Comparison of ENCODE assay signal across 1 cellular context in genomic region chr11:1913271-1914060, GRCh38.
TF ChIP-seq lines count a peak whose summit lies in the region.

No MANE protein-coding gene starts in this region.

TF ChIP-seq in HepG2, 621 proteins besides CTCF, POLR2A, EP300 and RAD21:
- TF ChIP-seq MTA3 (CRISPR knock-in tag; IDR thresholded peaks at IDR 0.05) (no peak), ZNF430 (CRISPR knock-in tag; IDR thresholded peaks at IDR 0.05) (no peak), POLR2G (IDR thresholded peaks at IDR 0.05; ENCODE audit: low read depth, low read length) (no peak), HINFP (CRISPR knock-in tag; IDR thresholded peaks at IDR 0.05; ENCODE audit: low read depth) (no peak), WIZ (CRISPR knock-in tag; IDR thresholded peaks at IDR 0.05) (no peak), ZNF766 (CRISPR knock-in tag; IDR thresholded peaks at IDR 0.05; ENCODE audit: borderline replicate concordance) (no peak), ZHX2 (IDR thresholded peaks at IDR 0.05; ENCODE audit: low read depth) (no peak), ZHX2 (CRISPR knock-in tag; IDR thresholded peaks at IDR 0.05; ENCODE audit: borderline replicate concordance) (no peak), ZNF543 (CRISPR knock-in tag; IDR thresholded peaks at IDR 0.05) (no peak), ZNF773 (CRISPR knock-in tag; IDR thresholded peaks at IDR 0.05; ENCODE audit: borderline replicate concordance) (no peak), HOXD1 (CRISPR knock-in tag; IDR thresholded peaks at IDR 0.05) (no peak), SCMH1 (CRISPR knock-in tag; IDR thresholded peaks at IDR 0.05; ENCODE audit: borderline replicate concordance) (no peak), PRPF4 (IDR thresholded peaks at IDR 0.05; ENCODE audit: low read depth, low read length, poor library complexity, severe bottlenecking) (no peak), SOX13 (IDR thresholded peaks at IDR 0.05) (no peak), SOX13 (CRISPR knock-in tag; conservative IDR thresholded peaks at IDR 0.05 in 1 of 2, IDR thresholded peaks at IDR 0.05 in 1 of 2) (no peak), E2F2 (CRISPR knock-in tag; IDR thresholded peaks at IDR 0.05; ENCODE audit: borderline replicate concordance) (no peak)
